ENCODE assay signal across 20 cellular contexts in genomic region chr14:55019968-55020554, GRCh38. TPM values are rescaled to one million over a fixed set of nuclear protein-coding genes. Genes with fewer than 3 reads are reported as not detected.
DNase-seq lines count a peak whose midpoint lies in the region; ATAC-seq and TF ChIP-seq lines count a peak whose summit lies in the region.
"Had no signal": no experiment of that assay in that cellular context is flagged by ENCODE, and none has a peak within 500 bp of the region (broad histone marks: within the 10 kb centered on the region; RNA-seq: fewer than 3 reads in every experiment).

No MANE protein-coding gene starts in this region.

- WGBS in suprapubic skin = 89% methylated on average over 2 of the region's 2 CpGs

- H3K4me1 ChIP-seq in suprapubic skin = no peaks in the 10 kb centered on the region
- H3K4me1 ChIP-seq: BLaER1, parathyroid adenoma, sigmoid colon, transverse colon had no signal

- peak overlapping the region; percentile 14 for H3K27ac Mint-ChIP-seq in activated T-helper 1 cell treated with anti-CD3 and anti-CD28 coated beads, Interleukin-12 subunit alpha, Interleukin-12 subunit beta, Interleukin-2, Interleukin-4 antibody, amounts not matched to agents 30 ng/mL and 10 ng/mL and 1 ng/mL, durations not matched to agents 14 hours and 24 hours and 36 hours
- H3K27ac Mint-ChIP-seq: IgD-negative memory B cell, mesothelial cell of epicardium had no signal

- H3K36me3 Mint-ChIP-seq in activated T-helper 1 cell treated with anti-CD3 and anti-CD28 coated beads, Interleukin-12 subunit alpha, Interleukin-12 subunit beta, Interleukin-2, Interleukin-4 antibody, amounts not matched to agents 30 ng/mL and 10 ng/mL and 1 ng/mL, durations not matched to agents 14 hours and 24 hours and 36 hours (ENCODE audit: low read depth) = peaks cover 25% of the 10 kb centered on the region

- no peak overlapping the region for H3K4me3 Mint-ChIP-seq in activated T-helper 1 cell treated with anti-CD3 and anti-CD28 coated beads, Interleukin-12 subunit alpha, Interleukin-12 subunit beta, Interleukin-2, Interleukin-4 antibody, amounts not matched to agents 30 ng/mL and 10 ng/mL and 1 ng/mL, durations not matched to agents 14 hours and 24 hours and 36 hours
- H3K4me3 Mint-ChIP-seq: IgD-negative memory B cell, mesothelial cell of epicardium, nephron, T-cell had no signal

- H3K4me3 ChIP-seq in suprapubic skin = no peak overlapping the region
- H3K4me3 ChIP-seq: BLaER1, sigmoid colon, transverse colon had no signal

- H3K9me3 Mint-ChIP-seq in activated T-helper 1 cell treated with anti-CD3 and anti-CD28 coated beads, Interleukin-12 subunit alpha, Interleukin-12 subunit beta, Interleukin-2, Interleukin-4 antibody, amounts not matched to agents 30 ng/mL and 10 ng/mL and 1 ng/mL, durations not matched to agents 14 hours and 24 hours and 36 hours = no peaks in the 10 kb centered on the region
- H3K9me3 Mint-ChIP-seq: activated naive CD4-positive, alpha-beta T cell treated with anti-CD3 and anti-CD28 coated beads, Interleukin-2, amount 50 U/mL, for 72 hours; IgD-negative memory B cell; mesothelial cell of epicardium; nephron; T-cell had no signal

- no peak for TF ChIP-seq EP300 in suprapubic skin (IDR thresholded peaks at IDR 0.05)

- peaks cover 39% of the 10 kb centered on the region for H3K4me1 Mint-ChIP-seq in activated T-helper 1 cell treated with anti-CD3 and anti-CD28 coated beads, Interleukin-12 subunit alpha, Interleukin-12 subunit beta, Interleukin-2, Interleukin-4 antibody, amounts not matched to agents 30 ng/mL and 10 ng/mL and 1 ng/mL, durations not matched to agents 14 hours and 24 hours and 36 hours (ENCODE audit: low read depth)

- TF ChIP-seq CTCF in suprapubic skin (IDR thresholded peaks at IDR 0.05) = no peak

- H3K27me3 Mint-ChIP-seq in activated T-helper 1 cell treated with anti-CD3 and anti-CD28 coated beads, Interleukin-12 subunit alpha, Interleukin-12 subunit beta, Interleukin-2, Interleukin-4 antibody, amounts not matched to agents 30 ng/mL and 10 ng/mL and 1 ng/mL, durations not matched to agents 14 hours and 24 hours and 36 hours (ENCODE audit: insufficient read depth) = no peaks in the 10 kb centered on the region
- H3K27me3 Mint-ChIP-seq: IgD-negative memory B cell, T-cell had no signal

- intact Hi-C loops in activated T-helper 1 cell treated with anti-CD3 and anti-CD28 coated beads, Interleukin-12 subunit alpha, Interleukin-12 subunit beta, Interleukin-2, Interleukin-4 antibody, amounts not matched to agents 30 ng/mL and 10 ng/mL and 1 ng/mL, durations not matched to agents 14 hours and 24 hours and 36 hours (cut with micrococcal nuclease) = no loop called here

- no peaks in the 10 kb centered on the region for H3K36me3 ChIP-seq in suprapubic skin
- H3K36me3 ChIP-seq: sigmoid colon, transverse colon had no signal

- H3K9me3 ChIP-seq in suprapubic skin = no peaks in the 10 kb centered on the region
- H3K9me3 ChIP-seq: BLaER1, sigmoid colon, transverse colon had no signal

- H3K27ac ChIP-seq in suprapubic skin = no peak overlapping the region
- H3K27ac ChIP-seq: BLaER1, parathyroid adenoma, sigmoid colon, transverse colon, VCaP had no signal

- peak; percentile 64 for ATAC-seq in HG03354 (IDR thresholded peaks at IDR 0.05; ENCODE audit: poor library complexity, severe bottlenecking, unreplicated experiment)
- ATAC-seq: activated naive CD4-positive, alpha-beta T cell treated with anti-CD3 and anti-CD28 coated beads, Interleukin-2, amount 50 U/mL, for 72 hours; T-cell had no signal

- H3K27me3 ChIP-seq in suprapubic skin = no peaks in the 10 kb centered on the region
- H3K27me3 ChIP-seq: BLaER1, sigmoid colon, transverse colon had no signal

- DNase-seq in CD1c-positive myeloid dendritic cell (ENCODE audit: extremely low spot score) = peak; percentile 36
- DNase-seq in activated T-helper 1 cell treated with anti-CD3 and anti-CD28 coated beads, Interleukin-12 subunit alpha, Interleukin-12 subunit beta, Interleukin-2, Interleukin-4 antibody, amounts not matched to agents 30 ng/mL and 10 ng/mL and 1 ng/mL, durations not matched to agents 14 hours and 24 hours and 36 hours (ENCODE audit: low spot score) = no peak
- peak; percentile 51 for DNase-seq in kidney tubule cell (ENCODE audit: low spot score)
- no peak for DNase-seq in activated CD4-positive, alpha-beta T cell treated with anti-CD3 and anti-CD28 coated beads for 48 hours
- no peak for DNase-seq in suprapubic skin (ENCODE audit: low spot score in 2 of 2)
- no peak for DNase-seq in HuH-7 (ENCODE audit: low spot score)
- DNase-seq: H7; NCI-H187 treated with DMSO at 0.1 percent for 48 hours; sigmoid colon; stimulated activated naive CD4-positive, alpha-beta T cell treated with Interleukin-2 at 50 U/mL for 16 hours; T-cell; transverse colon had no signal

- no peak for TF ChIP-seq POLR2A in suprapubic skin (IDR thresholded peaks at IDR 0.05)

RNA-seq across cellular contexts. Expression of gene WDHD1, which starts 6.8 kb away (rescaled TPM):
- 53.8 and 54.1 TPM in 2 replicates for total RNA-seq in activated T-helper 1 cell treated with anti-CD3 and anti-CD28 coated beads, Interleukin-12 subunit alpha, Interleukin-12 subunit beta, Interleukin-2, Interleukin-4 antibody, amounts not matched to agents 30 ng/mL and 10 ng/mL and 1 ng/mL, durations not matched to agents 14 hours and 24 hours and 36 hours
- 1 to 10 TPM; 1.3 to 3.4 (median 2.3) TPM for total RNA-seq in suprapubic skin

RNA-seq across cellular contexts. Expression of gene SOCS4, which starts 7.0 kb away (rescaled TPM):
- 40.5 and 42.3 TPM in 2 replicates for total RNA-seq in activated T-helper 1 cell treated with anti-CD3 and anti-CD28 coated beads, Interleukin-12 subunit alpha, Interleukin-12 subunit beta, Interleukin-2, Interleukin-4 antibody, amounts not matched to agents 30 ng/mL and 10 ng/mL and 1 ng/mL, durations not matched to agents 14 hours and 24 hours and 36 hours
- total RNA-seq in suprapubic skin = 10 to 100 TPM; 10.0 to 12.0 (median 11.6) TPM

RNA-seq across cellular contexts. Expression of gene MAPK1IP1L, which starts 31.4 kb away (rescaled TPM):
- 139 and 141 TPM in 2 replicates for total RNA-seq in activated T-helper 1 cell treated with anti-CD3 and anti-CD28 coated beads, Interleukin-12 subunit alpha, Interleukin-12 subunit beta, Interleukin-2, Interleukin-4 antibody, amounts not matched to agents 30 ng/mL and 10 ng/mL and 1 ng/mL, durations not matched to agents 14 hours and 24 hours and 36 hours
- total RNA-seq in suprapubic skin = 10 to 100 TPM; 40.3 to 95.5 (median 59.7) TPM

Comparison
In these comparisons a context has a peak if more than half of its experiments do, and no peak if none do; other contexts are left out.
1. DNase-seq: peak in CD1c-positive myeloid dendritic cell (single experiment) and kidney tubule cell (single experiment); none in activated T-helper 1 cell treated with anti-CD3 and anti-CD28 coated beads, Interleukin-12 subunit alpha, Interleukin-12 subunit beta, Interleukin-2, Interleukin-4 antibody, amounts not matched to agents 30 ng/mL and 10 ng/mL and 1 ng/mL, durations not matched to agents 14 hours and 24 hours and 36 hours (single experiment), activated CD4-positive, alpha-beta T cell treated with anti-CD3 and anti-CD28 coated beads for 48 hours (single experiment), suprapubic skin (0 of 2) and HuH-7 (single experiment).
2. RNA of gene WDHD1, which starts 6.8 kb away (total RNA-seq): 53.8 to 54.1 TPM in activated T-helper 1 cell treated with anti-CD3 and anti-CD28 coated beads, Interleukin-12 subunit alpha, Interleukin-12 subunit beta, Interleukin-2, Interleukin-4 antibody, amounts not matched to agents 30 ng/mL and 10 ng/mL and 1 ng/mL, durations not matched to agents 14 hours and 24 hours and 36 hours; 1.3 to 3.4 TPM in suprapubic skin; every median in the first group is over 10 times any median in the second.